ENCODE assay signal across 19 cellular contexts in genomic region chr7:1359681-1360485, GRCh38.
"Had no signal": no experiment of that assay in that cellular context is flagged by ENCODE, and none has a peak within 500 bp of the region (broad histone marks: within the 10 kb centered on the region; RNA-seq: fewer than 3 reads in every experiment).

No MANE protein-coding gene starts in this region.

- H3K4me3 Mint-ChIP-seq: activated T-helper 1 cell treated with anti-CD3 and anti-CD28 coated beads, Interleukin-12 subunit alpha, Interleukin-12 subunit beta, Interleukin-2, Interleukin-4 antibody, amounts not matched to agents 30 ng/mL and 10 ng/mL and 1 ng/mL, durations not matched to agents 14 hours and 24 hours and 36 hours; stimulated activated effector memory CD8-positive, alpha-beta T cell treated with anti-CD3 and anti-CD28 coated beads, Interleukin-12 subunit alpha, Interleukin-12 subunit beta, amount 100 ng/mL, for 72 hours had no signal

- H3K4me3 ChIP-seq: ascending aorta, gastrocnemius medialis, lung, tibial artery, uterus had no signal

- H3K36me3 ChIP-seq: ascending aorta, gastrocnemius medialis, tibial artery, uterus, WERI-Rb-1 had no signal

- DNase-seq: activated CD4-positive, alpha-beta T cell treated with anti-CD3 and anti-CD28 coated beads for 1 hour; activated CD4-positive, alpha-beta T cell treated with anti-CD3 and anti-CD28 coated beads, Interleukin-2, amount 50 U/mL, for 4 hours; activated naive CD4-positive, alpha-beta T cell; activated T-cell treated with anti-CD3 and anti-CD28 coated beads for 4 hours; cortex of kidney; effector CD4-positive, alpha-beta T cell; gastrocnemius medialis; head of caudate nucleus; small intestine; stimulated activated CD4-positive, alpha-beta T cell treated with anti-CD3 and anti-CD28 coated beads, Interleukin-4, amount 100 ng/mL, for 1 hour; SW 1271; tibial artery; uterus; WERI-Rb-1 had no signal

- ATAC-seq: gastrocnemius medialis; stimulated activated effector memory CD8-positive, alpha-beta T cell treated with anti-CD3 and anti-CD28 coated beads, Interleukin-12 subunit alpha, Interleukin-12 subunit beta, amount 100 ng/mL, for 72 hours had no signal

- H3K27me3 ChIP-seq: ascending aorta had no signal

- H3K9me3 Mint-ChIP-seq: activated T-helper 1 cell treated with anti-CD3 and anti-CD28 coated beads, Interleukin-12 subunit alpha, Interleukin-12 subunit beta, Interleukin-2, Interleukin-4 antibody, amounts not matched to agents 30 ng/mL and 10 ng/mL and 1 ng/mL, durations not matched to agents 14 hours and 24 hours and 36 hours; stimulated activated effector memory CD8-positive, alpha-beta T cell treated with anti-CD3 and anti-CD28 coated beads, Interleukin-12 subunit alpha, Interleukin-12 subunit beta, amount 100 ng/mL, for 72 hours had no signal

- H3K4me1 ChIP-seq: ascending aorta, gastrocnemius medialis, tibial artery, uterus had no signal

- H3K27ac ChIP-seq: ascending aorta, gastrocnemius medialis, tibial artery, uterus, WERI-Rb-1 had no signal

- H3K36me3 Mint-ChIP-seq: stimulated activated effector memory CD8-positive, alpha-beta T cell treated with anti-CD3 and anti-CD28 coated beads, Interleukin-12 subunit alpha, Interleukin-12 subunit beta, amount 100 ng/mL, for 72 hours had no signal

- H3K27ac Mint-ChIP-seq: activated T-helper 1 cell treated with anti-CD3 and anti-CD28 coated beads, Interleukin-12 subunit alpha, Interleukin-12 subunit beta, Interleukin-2, Interleukin-4 antibody, amounts not matched to agents 30 ng/mL and 10 ng/mL and 1 ng/mL, durations not matched to agents 14 hours and 24 hours and 36 hours; progenitor cell of endocrine pancreas; stimulated activated effector memory CD8-positive, alpha-beta T cell treated with anti-CD3 and anti-CD28 coated beads, Interleukin-12 subunit alpha, Interleukin-12 subunit beta, amount 100 ng/mL, for 72 hours had no signal

- H3K9me3 ChIP-seq: ascending aorta, gastrocnemius medialis, uterus had no signal

- H3K4me1 Mint-ChIP-seq: stimulated activated effector memory CD8-positive, alpha-beta T cell treated with anti-CD3 and anti-CD28 coated beads, Interleukin-12 subunit alpha, Interleukin-12 subunit beta, amount 100 ng/mL, for 72 hours had no signal
